ENCODE assay signal across 2 cellular contexts in genomic region chr11:875203-875602, GRCh38.
TF ChIP-seq lines count a peak whose summit lies in the region.

No MANE protein-coding gene starts in this region.

TF ChIP-seq in K562, 482 proteins besides CTCF, POLR2A, EP300 and RAD21 (continues in another document):
- TF ChIP-seq RBFOX2 (IDR thresholded peaks at IDR 0.05; ENCODE audit: low read depth, low read length) (0 out of 2 replicates have a peak, but pooled peaks have one; percentile 22), KLF16 (IDR thresholded peaks at IDR 0.05) (no peak), JUN (IDR thresholded peaks at IDR 0.05; ENCODE audit: borderline replicate concordance, low read depth, low read length) (no peak), JUN (CRISPR knock-in tag; IDR thresholded peaks at IDR 0.05; ENCODE audit: borderline replicate concordance) (no peak), EHMT2 (IDR thresholded peaks at IDR 0.05) (no peak), CC2D1A (IDR thresholded peaks at IDR 0.05) (no peak), U2AF1 (optimal IDR thresholded peaks at IDR 0.05; ENCODE audit: low read depth, low read length) (no peak), LARP7 (IDR thresholded peaks at IDR 0.05) (no peak), FIP1L1 (IDR thresholded peaks at IDR 0.05; ENCODE audit: low read depth, low read length, poor library complexity, severe bottlenecking) (no peak), SREBF2 (CRISPR knock-in tag; IDR thresholded peaks at IDR 0.05) (no peak), TRIM24 (IDR thresholded peaks at IDR 0.05) (no peak), KDM4B (IDR thresholded peaks at IDR 0.05; ENCODE audit: borderline replicate concordance in 2 of 2, low read depth in 1 of 2) (no peak), CHD7 (IDR thresholded peaks at IDR 0.05; ENCODE audit: low read depth, low read length) (no peak), VEZF1 (CRISPR knock-in tag; IDR thresholded peaks at IDR 0.05) (no peak), TFAP4 (CRISPR knock-in tag; IDR thresholded peaks at IDR 0.05; ENCODE audit: borderline replicate concordance) (no peak)

TF ChIP-seq in WTC11, 78 proteins besides CTCF, POLR2A, EP300 and RAD21:
- TF ChIP-seq ELF4 (CRISPR knock-in tag; IDR thresholded peaks at IDR 0.05; ENCODE audit: low read depth) = no peak
